ENCODE assay signal across 8 cellular contexts in the genomic region with DNA sequence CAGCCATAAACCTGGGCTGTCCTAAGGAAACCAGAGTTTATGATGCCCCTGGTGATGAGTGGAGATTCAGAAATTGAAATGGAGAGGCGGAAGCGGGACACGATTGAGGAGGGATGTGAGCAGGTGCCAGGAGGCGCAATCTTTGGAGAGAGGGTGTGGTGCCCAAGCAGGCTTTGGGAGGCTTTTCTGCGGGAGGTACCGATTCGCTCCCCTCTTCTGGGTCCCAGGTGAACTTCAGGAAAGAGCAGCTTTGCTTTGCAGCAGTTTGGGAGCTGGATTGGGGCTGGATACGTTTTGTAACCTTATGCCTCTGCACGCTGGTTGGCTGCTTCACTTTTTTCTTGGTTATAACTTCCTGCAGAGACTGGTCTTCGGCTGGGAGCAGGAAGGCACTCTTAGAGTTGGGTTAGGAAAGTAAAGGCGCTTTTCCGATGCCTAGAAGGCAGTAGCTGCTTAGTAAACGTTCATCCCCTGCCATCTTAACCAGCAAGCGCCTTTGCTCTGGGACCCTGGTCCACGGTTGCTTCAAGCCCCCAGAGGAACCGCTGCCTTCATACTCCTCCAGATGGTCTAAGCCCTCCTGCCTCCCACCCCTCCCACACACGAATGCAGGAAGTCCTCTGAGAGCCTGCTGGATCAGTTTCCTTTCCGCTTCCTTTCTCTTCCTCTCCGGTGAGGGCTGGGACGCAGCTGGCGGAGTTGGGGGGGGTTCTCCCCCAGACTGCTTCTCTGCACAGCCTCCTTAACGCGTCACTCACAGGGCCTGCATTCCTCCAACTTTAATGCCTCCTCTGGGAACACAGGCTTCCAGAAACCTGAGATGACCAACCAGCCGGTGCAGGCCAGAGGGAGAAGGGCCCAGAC. TPM values are rescaled to one million over a fixed set of nuclear protein-coding genes. Genes with fewer than 3 reads are reported as not detected.
A peak's percentile ranks its signal among the peaks of the same experiment; 100 is the strongest.
DNase-seq lines count a peak whose midpoint lies in the region; TF ChIP-seq lines count a peak whose summit lies in the region.

No MANE protein-coding gene starts in this region.

- H3K27me3 ChIP-seq in Loucy (ENCODE audit: insufficient read depth, low read length, poor library complexity, severe bottlenecking) (no peaks in the 10 kb centered on the region), muscle layer of duodenum (ENCODE audit: low read depth, low read length) (no peaks in the 10 kb centered on the region)

- intact Hi-C loops in activated CD4-positive, alpha-beta memory T cell treated with anti-CD3 and anti-CD28 coated beads for 36 hours (cut with micrococcal nuclease), result no loop called here

- no peak for TF ChIP-seq CTCF in Loucy (conservative IDR thresholded peaks at IDR 0.05; ENCODE audit: low read length)

- H3K4me1 ChIP-seq in Loucy (ENCODE audit: insufficient read depth, low read length, poor library complexity, severe bottlenecking) (peaks cover 7% of the 10 kb centered on the region), muscle layer of duodenum (ENCODE audit: control insufficient read depth in 1 of 2, insufficient read depth in 2 of 2, low read length in 2 of 2) (peaks cover 0 to 13% of the 10 kb centered on the region in 2 donors)

- peak overlapping the region; percentile 19 for H3K9ac ChIP-seq in Loucy (ENCODE audit: low read depth, low read length, poor library complexity, severe bottlenecking)

- H3K4me2 ChIP-seq in Loucy (ENCODE audit: low read depth, low read length, poor library complexity, severe bottlenecking), result no peak overlapping the region

- H3K79me2 ChIP-seq in Loucy (ENCODE audit: insufficient read depth, low read length), result no peaks in the 10 kb centered on the region

- H4K20me1 ChIP-seq in Loucy (ENCODE audit: insufficient read depth, low read length, poor library complexity, severe bottlenecking), result no peaks in the 10 kb centered on the region

- H3K27ac ChIP-seq in muscle layer of duodenum (ENCODE audit: low read length), result no peak overlapping the region

- H3K4me1 Mint-ChIP-seq in activated CD4-positive, alpha-beta memory T cell treated with anti-CD3 and anti-CD28 coated beads for 36 hours (ENCODE audit: low read depth), result peaks cover 29% of the 10 kb centered on the region

- no peak overlapping the region for H3K4me3 ChIP-seq in Loucy (ENCODE audit: low read length, poor library complexity, severe bottlenecking)
- H3K4me3 ChIP-seq in muscle layer of duodenum (ENCODE audit: low read depth in 1 of 2, low read length in 2 of 2), result peak overlapping the region; percentile 45 to 48

- no peaks in the 10 kb centered on the region for H3K9me3 Mint-ChIP-seq in activated CD4-positive, alpha-beta memory T cell treated with anti-CD3 and anti-CD28 coated beads for 36 hours

- H2AFZ ChIP-seq in Loucy (ENCODE audit: low read length), result peak overlapping the region; percentile 63; the same call in 1 of the 2 replicates

- peaks cover 4% of the 10 kb centered on the region for H3K27me3 Mint-ChIP-seq in activated CD4-positive, alpha-beta memory T cell treated with anti-CD3 and anti-CD28 coated beads for 36 hours

- H3K9me3 ChIP-seq in Loucy (ENCODE audit: insufficient read depth, low read depth, low read length) (no peaks in the 10 kb centered on the region), muscle layer of duodenum (ENCODE audit: control insufficient read depth in 1 of 2, low read length in 2 of 2) (no peaks in the 10 kb centered on the region)

- H3K36me3 ChIP-seq in Loucy (ENCODE audit: insufficient read depth, low read length), result no peaks in the 10 kb centered on the region
- no peaks in the 10 kb centered on the region for H3K36me3 ChIP-seq in muscle layer of duodenum (ENCODE audit: control insufficient read depth in 1 of 2, insufficient read depth in 2 of 2, low read length in 2 of 2)

- no peaks in the 10 kb centered on the region for H3F3A ChIP-seq in Loucy (ENCODE audit: low read depth)

- POLR2A ChIA-PET in activated CD4-positive, alpha-beta memory T cell treated with anti-CD3 and anti-CD28 coated beads for 36 hours (lab: Charles Lee), result no interaction called here

- H3K36me3 Mint-ChIP-seq in activated CD4-positive, alpha-beta memory T cell treated with anti-CD3 and anti-CD28 coated beads for 36 hours, result no peaks in the 10 kb centered on the region

- H3K4me3 Mint-ChIP-seq in activated CD4-positive, alpha-beta memory T cell treated with anti-CD3 and anti-CD28 coated beads for 36 hours, result no peak overlapping the region

- H3K9me2 ChIP-seq in Loucy (replicated peaks; ENCODE audit: low read depth, low read length), result no peaks in the 10 kb centered on the region

- H3K27ac Mint-ChIP-seq in activated CD4-positive, alpha-beta memory T cell treated with anti-CD3 and anti-CD28 coated beads for 36 hours, result no peak overlapping the region

- DNase-seq in AG08395 (ENCODE audit: low spot score) (peak; percentile 44), ecto neural progenitor cell (ENCODE audit: low spot score) (peak; percentile 69), ureter (ENCODE audit: low spot score) (no peak), dedifferentiated amniotic fluid mesenchymal stem cell (ENCODE audit: extremely low spot score) (no peak), glomerular visceral epithelial cell (ENCODE audit: extremely low spot score) (no peak)
- DNase-seq in activated CD4-positive, alpha-beta memory T cell treated with anti-CD3 and anti-CD28 coated beads for 36 hours, result no peak

- CTCF ChIA-PET in activated CD4-positive, alpha-beta memory T cell treated with anti-CD3 and anti-CD28 coated beads for 36 hours (lab: Charles Lee), result interaction anchor here (1.4 kb wide), 1 partner anchor 116 kb away, joined by 3 read pairs; no protein-coding TSS in a partner anchor

RNA-seq across cellular contexts. Expression of a gene that starts 15.2 kb away (rescaled TPM):
- total RNA-seq in ureter, result 24.9 TPM
- 10 to 100 TPM; 16.1 to 18.8 TPM for total RNA-seq in activated CD4-positive, alpha-beta memory T cell treated with anti-CD3 and anti-CD28 coated beads for 36 hours

Comparison
In these comparisons a context has a peak if more than half of its experiments do, and no peak if none do; other contexts are left out.
1. DNase-seq: peak in AG08395 (single experiment) and ecto neural progenitor cell (single experiment); none in ureter (single experiment), dedifferentiated amniotic fluid mesenchymal stem cell (single experiment), activated CD4-positive, alpha-beta memory T cell treated with anti-CD3 and anti-CD28 coated beads for 36 hours (single experiment) and glomerular visceral epithelial cell (single experiment).